ENCODE assay signal across 11 cellular contexts in genomic region chr7:23332881-23333612, GRCh38. TPM values are rescaled to one million over a fixed set of nuclear protein-coding genes. Genes with fewer than 3 reads are reported as not detected.
DNase-seq lines count a peak whose midpoint lies in the region; ATAC-seq and TF ChIP-seq lines count a peak whose summit lies in the region.
"Had no signal": no experiment of that assay in that cellular context is flagged by ENCODE, and none has a peak within 500 bp of the region (broad histone marks: within the 10 kb centered on the region; RNA-seq: fewer than 3 reads in every experiment).

No MANE protein-coding gene starts in this region.

- H3K27me3 ChIP-seq in RWPE2 (ENCODE audit: insufficient read depth, poor library complexity, severe bottlenecking), result no peaks in the 10 kb centered on the region

- DNase-seq in EH (ENCODE audit: low read depth) (peak; percentile 59), RWPE2 (ENCODE audit: low spot score) (no peak), fibroblast of the aortic adventitia (ENCODE audit: low read depth) (peak; percentile 92), omental fat pad (ENCODE audit: low spot score) (no peak), hypothalamus (lab: John Stamatoyannopoulos, UW) (no peak), OCI-M1 (lab: John Stamatoyannopoulos, UW) (no peak), NCI-H187 (lab: John Stamatoyannopoulos, UW) (no peak)
- DNase-seq in activated CD4-positive, alpha-beta T cell treated with anti-CD3 and anti-CD28 coated beads for 1 hour, result no peak
- DNase-seq: activated T-cell treated with anti-CD3 and anti-CD28 coated beads, Interleukin-2, amount 50 U/mL, for 48 hours; naive B cell; stimulated activated CD4-positive, alpha-beta T cell treated with anti-CD3 and anti-CD28 coated beads, Interleukin-12 subunit alpha, Interleukin-12 subunit beta, amount 100 ng/mL, for 4 hours had no signal

- H3K27ac ChIP-seq in RWPE2 (ENCODE audit: poor library complexity, severe bottlenecking), result peak overlapping the region; percentile 98

- H3K36me3 ChIP-seq in RWPE2 (ENCODE audit: low read depth), result peaks cover 75% of the 10 kb centered on the region

- no peaks in the 10 kb centered on the region for H3K9me3 ChIP-seq in RWPE2 (ENCODE audit: severe bottlenecking)

- TF ChIP-seq CTCF in RWPE2 (IDR thresholded peaks at IDR 0.05; ENCODE audit: poor library complexity, severe bottlenecking) (no peak), fibroblast of the aortic adventitia (IDR thresholded peaks at IDR 0.05; ENCODE audit: insufficient read depth, low read length) (no peak), omental fat pad (IDR thresholded peaks at IDR 0.05) (no peak)

- ATAC-seq in RWPE2 (ENCODE audit: low read depth), result no peak
- peak; percentile 34 for ATAC-seq in omental fat pad (ENCODE audit: low FRiP score)

- peaks cover 35% of the 10 kb centered on the region for H3K4me1 ChIP-seq in RWPE2 (ENCODE audit: insufficient read depth, poor library complexity, severe bottlenecking)

- H3K4me3 ChIP-seq in RWPE2 (ENCODE audit: severe bottlenecking) (no peak overlapping the region), fibroblast of the aortic adventitia (ENCODE audit: low read depth, low read length) (no peak overlapping the region)

RNA-seq across cellular contexts. Expression of gene MALSU1, which starts 33.9 kb away (rescaled TPM):
- total RNA-seq in fibroblast of the aortic adventitia (ENCODE audit: low replicate concordance) (53.1 and 55.2 TPM in 2 replicates), omental fat pad (10 to 100 TPM; 42.4 to 70.6 (median 47.2) TPM)

Comparison
In these comparisons a context has a peak if more than half of its experiments do, and no peak if none do; other contexts are left out.
1. DNase-seq: peak in EH (single experiment) and fibroblast of the aortic adventitia (single experiment); none in RWPE2 (single experiment), omental fat pad (single experiment), hypothalamus (0 of 51), OCI-M1 (single experiment), activated CD4-positive, alpha-beta T cell treated with anti-CD3 and anti-CD28 coated beads for 1 hour (single experiment) and NCI-H187 (0 of 2).